8 cellular contexts compared by ENCODE assay signal in genomic region chrX:133414399-133415275, GRCh38. TPM values are rescaled to one million over a fixed set of nuclear protein-coding genes. Genes with fewer than 3 reads are reported as not detected.
DNase-seq lines count a peak whose midpoint lies in the region; TF ChIP-seq lines count a peak whose summit lies in the region.

No MANE protein-coding gene starts in this region.

- intact Hi-C loops in activated naive CD4-positive, alpha-beta T cell treated with anti-CD3 and anti-CD28 coated beads for 36 hours (cut with micrococcal nuclease), result loop anchor here (1.0 kb wide), 1 partner anchor 12 kb away; no protein-coding TSS in a partner anchor

- H2AFZ ChIP-seq in smooth muscle cell (ENCODE audit: low read depth), result peak overlapping the region; percentile 60

- H3K4me3 ChIP-seq in iPS-15b (ENCODE audit: low read depth, low read length) (peak overlapping the region; percentile 91), smooth muscle cell (peak overlapping the region; percentile 56)

- no peak overlapping the region for H3K27ac Mint-ChIP-seq in activated naive CD4-positive, alpha-beta T cell treated with anti-CD3 and anti-CD28 coated beads for 36 hours
- H3K27ac Mint-ChIP-seq in activated naive CD8-positive, alpha-beta T cell, result no peak overlapping the region

- peaks cover 19% of the 10 kb centered on the region for H3K4me1 ChIP-seq in iPS-15b (ENCODE audit: control insufficient read depth, insufficient read depth, low read length)
- no peaks in the 10 kb centered on the region for H3K4me1 ChIP-seq in smooth muscle cell (ENCODE audit: low read depth)

- TF ChIP-seq CTCF in smooth muscle cell (IDR thresholded peaks at IDR 0.05; ENCODE audit: borderline replicate concordance, insufficient read depth, poor library complexity, severe bottlenecking), result no peak

- H3K27me3 Mint-ChIP-seq in activated naive CD4-positive, alpha-beta T cell treated with anti-CD3 and anti-CD28 coated beads for 36 hours (ENCODE audit: low read depth), result peaks cover 47% of the 10 kb centered on the region
- H3K27me3 Mint-ChIP-seq in activated naive CD8-positive, alpha-beta T cell, result peaks cover 19% of the 10 kb centered on the region

- peaks cover 3% of the 10 kb centered on the region for H3K4me1 Mint-ChIP-seq in activated naive CD4-positive, alpha-beta T cell treated with anti-CD3 and anti-CD28 coated beads for 36 hours (ENCODE audit: low read depth)
- H3K4me1 Mint-ChIP-seq in activated naive CD8-positive, alpha-beta T cell (ENCODE audit: low read depth), result no peaks in the 10 kb centered on the region

- H3K4me3 Mint-ChIP-seq in activated naive CD4-positive, alpha-beta T cell treated with anti-CD3 and anti-CD28 coated beads for 36 hours, result peak overlapping the region; percentile 65
- H3K4me3 Mint-ChIP-seq in activated naive CD8-positive, alpha-beta T cell, result peak overlapping the region; percentile 59

- H3K27me3 ChIP-seq in iPS-15b (ENCODE audit: control insufficient read depth, insufficient read depth, low read length) (peaks cover 7% of the 10 kb centered on the region), smooth muscle cell (ENCODE audit: low read depth) (no peaks in the 10 kb centered on the region)

- H3K9me3 ChIP-seq in iPS-15b (ENCODE audit: control insufficient read depth, insufficient read depth, low read length) (no peaks in the 10 kb centered on the region), smooth muscle cell (replicated peaks; ENCODE audit: low read depth) (no peaks in the 10 kb centered on the region)

- no peaks in the 10 kb centered on the region for H3K9me3 Mint-ChIP-seq in activated naive CD4-positive, alpha-beta T cell treated with anti-CD3 and anti-CD28 coated beads for 36 hours
- no peaks in the 10 kb centered on the region for H3K9me3 Mint-ChIP-seq in activated naive CD8-positive, alpha-beta T cell (ENCODE audit: low read depth)

- H3K9ac ChIP-seq in iPS-15b (ENCODE audit: low read depth, low read length), result peak overlapping the region; percentile 90
- H3K9ac ChIP-seq in smooth muscle cell (ENCODE audit: low read depth), result peak overlapping the region; percentile 51

- peaks cover 11% of the 10 kb centered on the region for H3K79me2 ChIP-seq in smooth muscle cell (ENCODE audit: low read depth)

- H4K20me1 ChIP-seq in smooth muscle cell (ENCODE audit: low read depth), result peaks cover 9% of the 10 kb centered on the region

- H3K36me3 Mint-ChIP-seq in activated naive CD4-positive, alpha-beta T cell treated with anti-CD3 and anti-CD28 coated beads for 36 hours (ENCODE audit: low read depth), result no peaks in the 10 kb centered on the region
- no peaks in the 10 kb centered on the region for H3K36me3 Mint-ChIP-seq in activated naive CD8-positive, alpha-beta T cell

- WGBS in smooth muscle cell (ENCODE audit: low lambda C conversion rate), result 35% methylated on average over 84 of the region's 93 CpGs

- peak overlapping the region; percentile 82 for H3K4me2 ChIP-seq in smooth muscle cell

- H3K27ac ChIP-seq in smooth muscle cell (ENCODE audit: low read depth), result no peak overlapping the region

- H3K36me3 ChIP-seq in iPS-15b (ENCODE audit: control insufficient read depth, insufficient read depth, low read length) (peaks cover 7% of the 10 kb centered on the region), smooth muscle cell (ENCODE audit: low read depth) (no peaks in the 10 kb centered on the region)

- no peaks in the 10 kb centered on the region for H3F3A ChIP-seq in smooth muscle cell (ENCODE audit: low read depth)

- DNase-seq in activated naive CD4-positive, alpha-beta T cell treated with anti-CD3 and anti-CD28 coated beads for 36 hours, result no peak
- DNase-seq in activated naive CD4-positive, alpha-beta T cell (lab: John Stamatoyannopoulos, UW), result no peak
- DNase-seq in smooth muscle cell (lab: John Stamatoyannopoulos, UW; ENCODE audit: unreplicated experiment), result no peak
- no peak for DNase-seq in middle frontal gyrus (ENCODE audit: extremely low spot score, low spot score)
- no peak for DNase-seq in HuH-7.5 (ENCODE audit: low spot score)
- no peak for DNase-seq in RPMI8226

- CTCF ChIA-PET in activated naive CD4-positive, alpha-beta T cell treated with anti-CD3 and anti-CD28 coated beads for 36 hours (lab: Charles Lee), result no interaction called here

RNA-seq across cellular contexts. Expression of gene GPC4, which starts 0.7 kb away (rescaled TPM):
- total RNA-seq in activated naive CD4-positive, alpha-beta T cell treated with anti-CD3 and anti-CD28 coated beads for 36 hours, result under 1 TPM; 0.05 TPM
- 32.7 and 36.4 TPM in 2 replicates for total RNA-seq in smooth muscle cell
- polyA plus RNA-seq in smooth muscle cell, result 33.4 and 36.7 TPM in 2 replicates

Comparison
In these comparisons a context has a peak if more than half of its experiments do, and no peak if none do; other contexts are left out.
1. RNA of gene GPC4, which starts 0.7 kb away (total RNA-seq): 32.7 to 36.4 TPM in smooth muscle cell; 0.05 TPM in activated naive CD4-positive, alpha-beta T cell treated with anti-CD3 and anti-CD28 coated beads for 36 hours; every median in the first group is over 10 times any median in the second.